8 cellular contexts compared by ENCODE assay signal in genomic region chr20:64083380-64084208, GRCh38. TPM values are rescaled to one million over a fixed set of nuclear protein-coding genes. Genes with fewer than 3 reads are reported as not detected.
DNase-seq lines count a peak whose midpoint lies in the region; ATAC-seq and TF ChIP-seq lines count a peak whose summit lies in the region.

No MANE protein-coding gene starts in this region.

- H3F3A ChIP-seq in MM.1S (ENCODE audit: insufficient read depth, low read length): peaks cover 19% of the 10 kb centered on the region

- H3K4me3 ChIP-seq in MM.1S (ENCODE audit: low read length) (peak overlapping the region; percentile 48), prostate gland (peak overlapping the region; percentile 37 to 50)

- H3K9me2 ChIP-seq in MM.1S (replicated peaks; ENCODE audit: insufficient read depth, low read length): no peaks in the 10 kb centered on the region

- H3K9me3 Mint-ChIP-seq in activated naive CD8-positive, alpha-beta T cell treated with anti-CD3 and anti-CD28 coated beads, Interleukin-2, amount 50 U/mL, for 24 hours: no peaks in the 10 kb centered on the region

- H3K27ac ChIP-seq in MM.1S (ENCODE audit: low read length) (no peak overlapping the region), prostate gland (no peak overlapping the region)

- intact Hi-C loops in cardiac septum (cut with DNase I): loop anchor here (2.0 kb wide), 1 partner anchor 35 kb away; no protein-coding TSS in a partner anchor
- intact Hi-C loops in prostate gland (cut with DNase I): no loop called here

- DNase-seq in DMS53 treated with DMSO at 0.1 percent for 48 hours (lab: John Stamatoyannopoulos, UW; ENCODE audit: unreplicated experiment): peak; percentile 42
- peak; percentile 68 for DNase-seq in MM.1S
- DNase-seq in SKM-1 (lab: John Stamatoyannopoulos, UW; ENCODE audit: unreplicated experiment): peak; percentile 60
- peak; percentile 82 for DNase-seq in activated naive CD8-positive, alpha-beta T cell treated with anti-CD3 and anti-CD28 coated beads, Interleukin-2, amount 50 U/mL, for 24 hours
- DNase-seq in cardiac septum (ENCODE audit: low spot score): peak; percentile 92
- DNase-seq in prostate gland (ENCODE audit: low spot score): peak; percentile 62

- H3K4me1 Mint-ChIP-seq in activated naive CD8-positive, alpha-beta T cell treated with anti-CD3 and anti-CD28 coated beads, Interleukin-2, amount 50 U/mL, for 24 hours: peaks cover 27% of the 10 kb centered on the region

- H2AFZ ChIP-seq in MM.1S (ENCODE audit: low read length): peak overlapping the region; percentile 51; the same call in 1 of the 2 replicates

- TF ChIP-seq CTCF in MM.1S (IDR thresholded peaks at IDR 0.05; ENCODE audit: low read length): peak; percentile 50
- peak in 3 of 4 experiments; percentile 31 to 64 (median 58) for TF ChIP-seq CTCF in prostate gland (IDR thresholded peaks at IDR 0.05)

- H3K27ac Mint-ChIP-seq in activated naive CD8-positive, alpha-beta T cell treated with anti-CD3 and anti-CD28 coated beads, Interleukin-2, amount 50 U/mL, for 24 hours: no peak overlapping the region

- H3K27me3 ChIP-seq in MM.1S (replicated peaks; ENCODE audit: insufficient read depth, low read length) (peaks cover 71% of the 10 kb centered on the region), prostate gland (replicated peaks; ENCODE audit: insufficient read depth) (no peaks in the 10 kb centered on the region)

- peaks cover 19% of the 10 kb centered on the region for H3K27me3 Mint-ChIP-seq in activated naive CD8-positive, alpha-beta T cell treated with anti-CD3 and anti-CD28 coated beads, Interleukin-2, amount 50 U/mL, for 24 hours

- peak overlapping the region; percentile 68 for H3K4me3 Mint-ChIP-seq in activated naive CD8-positive, alpha-beta T cell treated with anti-CD3 and anti-CD28 coated beads, Interleukin-2, amount 50 U/mL, for 24 hours

- H3K36me3 ChIP-seq in MM.1S (replicated peaks; ENCODE audit: insufficient read depth, low read length) (no peaks in the 10 kb centered on the region), prostate gland (no peaks in the 10 kb centered on the region)

- H3K4me2 ChIP-seq in MM.1S (ENCODE audit: low read depth, low read length): peak overlapping the region; percentile 86

- H3K36me3 Mint-ChIP-seq in activated naive CD8-positive, alpha-beta T cell treated with anti-CD3 and anti-CD28 coated beads, Interleukin-2, amount 50 U/mL, for 24 hours (ENCODE audit: low read depth): no peaks in the 10 kb centered on the region

- no peak overlapping the region for H3K9ac ChIP-seq in MM.1S (ENCODE audit: low read length)

- H3K4me1 ChIP-seq in MM.1S (ENCODE audit: low read length) (peaks cover 6% of the 10 kb centered on the region), prostate gland (replicated peaks) (peaks cover 6% of the 10 kb centered on the region)

- TF ChIP-seq POLR2A in prostate gland (IDR thresholded peaks at IDR 0.05): no peak

- ATAC-seq in activated naive CD8-positive, alpha-beta T cell treated with anti-CD3 and anti-CD28 coated beads, Interleukin-2, amount 50 U/mL, for 24 hours: peak; percentile 50
- ATAC-seq in GM21515 (IDR thresholded peaks at IDR 0.05; ENCODE audit: unreplicated experiment): no peak
- no peak for ATAC-seq in GM19397 (IDR thresholded peaks at IDR 0.05; ENCODE audit: unreplicated experiment)

- H3K9me3 ChIP-seq in MM.1S (replicated peaks; ENCODE audit: insufficient read depth, low read length) (no peaks in the 10 kb centered on the region), prostate gland (no peaks in the 10 kb centered on the region)

- 1% methylated on average over 61 of the region's 108 CpGs for WGBS in prostate gland

- H3K79me2 ChIP-seq in MM.1S (ENCODE audit: low read length): no peaks in the 10 kb centered on the region

- no peaks in the 10 kb centered on the region for H4K20me1 ChIP-seq in MM.1S (ENCODE audit: insufficient read depth, low read length)

RNA-seq across cellular contexts. Expression of gene LKAAEAR1, which starts 0.6 kb away (rescaled TPM):
- total RNA-seq in cardiac septum (not detected), prostate gland (10 to 100 TPM in 1 of 2 donors, not detected in 1; 10.2 TPM)

RNA-seq across cellular contexts. Expression of gene OPRL1, which starts 3.7 kb away (rescaled TPM):
- total RNA-seq in cardiac septum (0.48 TPM), prostate gland (1 to 10 TPM; 1.5 to 2.9 TPM)

RNA-seq across cellular contexts. Expression of gene RGS19, which starts 4.3 kb away (rescaled TPM):
- total RNA-seq in cardiac septum (3.1 TPM), prostate gland (10 to 100 TPM; 13.3 to 15.1 TPM)

RNA-seq across cellular contexts. Expression of gene TCEA2, which starts 20.6 kb away (rescaled TPM):
- 66.0 TPM for total RNA-seq in cardiac septum
- 10 to 100 TPM; 45.0 to 69.5 TPM for total RNA-seq in prostate gland

RNA-seq across cellular contexts. Expression of gene NPBWR2, which starts 23.8 kb away (rescaled TPM):
- not detected for total RNA-seq in cardiac septum
- total RNA-seq in prostate gland: not detected

Comparison
In these comparisons a context has a peak if more than half of its experiments do, and no peak if none do; other contexts are left out.
1. DNase-seq: peak in every context shown above with its lines; median percentile 92 in cardiac septum; 82 in activated naive CD8-positive, alpha-beta T cell treated with anti-CD3 and anti-CD28 coated beads, Interleukin-2, amount 50 U/mL, for 24 hours; 68 in MM.1S; 62 in prostate gland; 60 in SKM-1; 42 in DMS53 treated with DMSO at 0.1 percent for 48 hours.